ENCODE assay signal across 8 cellular contexts in the genomic region with DNA sequence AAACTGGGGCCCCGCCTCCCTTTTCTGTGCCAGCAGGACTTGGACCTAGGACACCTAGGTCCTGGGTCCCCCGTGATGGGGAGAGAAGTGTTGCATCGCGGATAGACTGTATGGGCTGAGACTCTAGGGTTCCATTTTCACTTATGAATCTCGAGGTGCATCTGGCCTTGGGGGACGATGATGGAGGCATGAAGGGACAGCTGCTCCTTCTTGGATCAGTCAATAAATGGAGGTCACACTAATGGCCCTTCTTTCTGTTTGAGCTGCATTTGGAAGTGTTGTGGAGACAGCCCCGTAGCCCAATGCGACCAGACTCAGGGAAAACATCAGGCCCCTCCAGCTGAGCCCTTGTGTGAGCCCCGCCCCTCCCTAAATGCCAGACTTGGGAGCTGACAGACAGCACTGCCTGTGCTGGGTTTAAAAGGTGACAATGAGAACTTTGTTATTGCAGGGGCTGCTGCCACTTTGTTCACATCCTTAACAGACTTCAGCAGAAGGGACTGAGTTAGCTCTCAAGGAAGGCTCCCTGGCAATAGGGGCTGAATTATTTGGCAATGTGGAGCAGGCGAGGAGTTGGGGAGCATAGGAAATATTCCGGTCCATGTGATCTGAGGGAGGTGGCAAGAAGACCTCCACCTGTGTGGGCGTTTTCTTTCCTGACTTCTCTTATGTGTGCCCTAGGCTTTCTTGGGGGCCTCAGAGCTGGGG. TPM values are rescaled to one million over a fixed set of nuclear protein-coding genes. Genes with fewer than 3 reads are reported as not detected.
DNase-seq lines count a peak whose midpoint lies in the region; ATAC-seq and TF ChIP-seq lines count a peak whose summit lies in the region.

No MANE protein-coding gene starts in this region.

- ATAC-seq in left colon (peak; percentile 44), thoracic aorta (ENCODE audit: insufficient number of reproducible peaks, low FRiP score, low read depth) (peak; percentile 17), GM21723 (IDR thresholded peaks at IDR 0.05; ENCODE audit: unreplicated experiment) (no peak)

- H3K4me3 Mint-ChIP-seq in activated CD4-positive, alpha-beta T cell treated with anti-CD3 and anti-CD28 coated beads, Interleukin-2, amount 10 ng/mL, durations not matched to agents 24 days and 14 days = peak overlapping the region; percentile 84

- peak overlapping the region; percentile 39 for H3K9ac ChIP-seq in adipocyte (ENCODE audit: low read length)

- peak overlapping the region; percentile 71 for H3K4me3 ChIP-seq in adipocyte (ENCODE audit: low read length)
- H3K4me3 ChIP-seq in thoracic aorta = peak overlapping the region; percentile 78

- H3K27ac Mint-ChIP-seq in activated CD4-positive, alpha-beta T cell treated with anti-CD3 and anti-CD28 coated beads, Interleukin-2, amount 10 ng/mL, durations not matched to agents 24 days and 14 days = peak overlapping the region; percentile 82

- intact Hi-C loops in activated CD4-positive, alpha-beta T cell treated with anti-CD3 and anti-CD28 coated beads, Interleukin-2, amount 10 ng/mL, durations not matched to agents 24 days and 14 days (cut with micrococcal nuclease) = no loop called here
- intact Hi-C loops in left colon (cut with DNase I, micrococcal nuclease) = no loop called here

- no peak for DNase-seq in activated CD4-positive, alpha-beta T cell treated with anti-CD3 and anti-CD28 coated beads, Interleukin-2, amount 10 ng/mL, durations not matched to agents 24 days and 14 days
- DNase-seq in activated CD4-positive, alpha-beta T cell treated with anti-CD3 and anti-CD28 coated beads, Interleukin-2, amount 50 U/mL, for 1 hour = no peak
- DNase-seq in adipocyte (ENCODE audit: low read depth) (no peak), left colon (no peak), thoracic aorta (ENCODE audit: low spot score) (no peak), kidney glomerular epithelial cell (lab: John Stamatoyannopoulos, UW) (no peak)
- no peak for DNase-seq in stimulated activated CD4-positive, alpha-beta T cell treated with anti-CD3 and anti-CD28 coated beads, Interleukin-15, amount 100 ng/mL, for 24 hours

- H3K9me3 ChIP-seq in adipocyte (ENCODE audit: control insufficient read depth, low read length) (no peaks in the 10 kb centered on the region), thoracic aorta (no peaks in the 10 kb centered on the region)

- peak overlapping the region; percentile 97 to 98 for H3K27ac ChIP-seq in thoracic aorta

- peaks cover 7% of the 10 kb centered on the region for H3K4me1 ChIP-seq in adipocyte (ENCODE audit: control insufficient read depth, insufficient read depth, low read length)
- peaks cover 0 to 41% of the 10 kb centered on the region in 2 donors for H3K4me1 ChIP-seq in thoracic aorta (ENCODE audit: control insufficient read depth in 1 of 2, low read depth in 2 of 2)

- peaks cover 26% of the 10 kb centered on the region for H3K4me1 Mint-ChIP-seq in activated CD4-positive, alpha-beta T cell treated with anti-CD3 and anti-CD28 coated beads, Interleukin-2, amount 10 ng/mL, durations not matched to agents 24 days and 14 days

- peaks cover 27% of the 10 kb centered on the region for H3K36me3 Mint-ChIP-seq in activated CD4-positive, alpha-beta T cell treated with anti-CD3 and anti-CD28 coated beads, Interleukin-2, amount 10 ng/mL, durations not matched to agents 24 days and 14 days (ENCODE audit: low read depth)

- no peaks in the 10 kb centered on the region for H3K9me3 Mint-ChIP-seq in activated CD4-positive, alpha-beta T cell treated with anti-CD3 and anti-CD28 coated beads, Interleukin-2, amount 10 ng/mL, durations not matched to agents 24 days and 14 days

- TF ChIP-seq CTCF in thoracic aorta (IDR thresholded peaks at IDR 0.05) = no peak

- no peaks in the 10 kb centered on the region for H3K36me3 ChIP-seq in adipocyte (ENCODE audit: control insufficient read depth, insufficient read depth, low read length, severe bottlenecking)
- peaks cover 24% of the 10 kb centered on the region for H3K36me3 ChIP-seq in thoracic aorta

- peaks cover 5% of the 10 kb centered on the region for H3K27me3 Mint-ChIP-seq in activated CD4-positive, alpha-beta T cell treated with anti-CD3 and anti-CD28 coated beads, Interleukin-2, amount 10 ng/mL, durations not matched to agents 24 days and 14 days

- H3K27me3 ChIP-seq in adipocyte (replicated peaks; ENCODE audit: control insufficient read depth, insufficient read depth, low read length) = peaks cover 20% of the 10 kb centered on the region
- no peaks in the 10 kb centered on the region for H3K27me3 ChIP-seq in thoracic aorta (replicated peaks; ENCODE audit: insufficient read depth)

RNA-seq across cellular contexts. Expression of a gene that starts 0.8 kb away (rescaled TPM):
- 15.9 and 18.3 TPM in 2 replicates for total RNA-seq in activated CD4-positive, alpha-beta T cell treated with anti-CD3 and anti-CD28 coated beads, Interleukin-2, amount 10 ng/mL, durations not matched to agents 24 days and 14 days
- total RNA-seq in left colon = 10 to 100 TPM in 1 of 2 donors, 1 to 10 TPM in 1; 3.7 to 10.2 TPM
- total RNA-seq in thoracic aorta = 10 to 100 TPM; 37.9 to 55.1 TPM

RNA-seq across cellular contexts. Expression of a gene that starts 5.8 kb away (rescaled TPM):
- 1.6 and 1.7 TPM in 2 replicates for total RNA-seq in activated CD4-positive, alpha-beta T cell treated with anti-CD3 and anti-CD28 coated beads, Interleukin-2, amount 10 ng/mL, durations not matched to agents 24 days and 14 days
- total RNA-seq in left colon (10 to 100 TPM in 1 of 2 donors, 1 to 10 TPM in 1; 3.1 to 14.9 TPM), thoracic aorta (10 to 100 TPM; 73.8 to 77.0 TPM)

RNA-seq across cellular contexts. Expression of a gene that starts 14.5 kb away (rescaled TPM):
- 21.5 and 23.0 TPM in 2 replicates for total RNA-seq in activated CD4-positive, alpha-beta T cell treated with anti-CD3 and anti-CD28 coated beads, Interleukin-2, amount 10 ng/mL, durations not matched to agents 24 days and 14 days
- total RNA-seq in left colon = 10 to 100 TPM; 63.5 to 67.9 TPM
- 10 to 100 TPM; 33.4 to 39.9 TPM for total RNA-seq in thoracic aorta

RNA-seq across cellular contexts. Expression of a gene that starts 27.5 kb away (rescaled TPM):
- 4.6 and 5.7 TPM in 2 replicates for total RNA-seq in activated CD4-positive, alpha-beta T cell treated with anti-CD3 and anti-CD28 coated beads, Interleukin-2, amount 10 ng/mL, durations not matched to agents 24 days and 14 days
- total RNA-seq in left colon (under 1 TPM; 0.34 to 0.98 TPM), thoracic aorta (10 to 100 TPM in 1 of 2 donors, 1 to 10 TPM in 1; 4.0 to 11.0 TPM)

RNA-seq across cellular contexts. Expression of a gene that starts 55.6 kb away (rescaled TPM):
- 1.8 and 2.4 TPM in 2 replicates for total RNA-seq in activated CD4-positive, alpha-beta T cell treated with anti-CD3 and anti-CD28 coated beads, Interleukin-2, amount 10 ng/mL, durations not matched to agents 24 days and 14 days
- total RNA-seq in left colon (1 to 10 TPM in 1 of 2 donors, under 1 TPM in 1; 0.85 to 1.3 TPM), thoracic aorta (1 to 10 TPM in 1 of 2 donors, under 1 TPM in 1; 0.81 to 2.7 TPM)

Comparison
In these comparisons a context has a peak if more than half of its experiments do, and no peak if none do; other contexts are left out.
1. RNA of a gene that starts 5.8 kb away (total RNA-seq): 73.8 to 77.0 TPM in thoracic aorta; 3.1 to 14.9 TPM in left colon and 1.6 to 1.7 TPM in activated CD4-positive, alpha-beta T cell treated with anti-CD3 and anti-CD28 coated beads, Interleukin-2, amount 10 ng/mL, durations not matched to agents 24 days and 14 days; every median in the first group is over 4 times any median in the second.